8 cellular contexts compared by ENCODE assay signal in the genomic region with DNA sequence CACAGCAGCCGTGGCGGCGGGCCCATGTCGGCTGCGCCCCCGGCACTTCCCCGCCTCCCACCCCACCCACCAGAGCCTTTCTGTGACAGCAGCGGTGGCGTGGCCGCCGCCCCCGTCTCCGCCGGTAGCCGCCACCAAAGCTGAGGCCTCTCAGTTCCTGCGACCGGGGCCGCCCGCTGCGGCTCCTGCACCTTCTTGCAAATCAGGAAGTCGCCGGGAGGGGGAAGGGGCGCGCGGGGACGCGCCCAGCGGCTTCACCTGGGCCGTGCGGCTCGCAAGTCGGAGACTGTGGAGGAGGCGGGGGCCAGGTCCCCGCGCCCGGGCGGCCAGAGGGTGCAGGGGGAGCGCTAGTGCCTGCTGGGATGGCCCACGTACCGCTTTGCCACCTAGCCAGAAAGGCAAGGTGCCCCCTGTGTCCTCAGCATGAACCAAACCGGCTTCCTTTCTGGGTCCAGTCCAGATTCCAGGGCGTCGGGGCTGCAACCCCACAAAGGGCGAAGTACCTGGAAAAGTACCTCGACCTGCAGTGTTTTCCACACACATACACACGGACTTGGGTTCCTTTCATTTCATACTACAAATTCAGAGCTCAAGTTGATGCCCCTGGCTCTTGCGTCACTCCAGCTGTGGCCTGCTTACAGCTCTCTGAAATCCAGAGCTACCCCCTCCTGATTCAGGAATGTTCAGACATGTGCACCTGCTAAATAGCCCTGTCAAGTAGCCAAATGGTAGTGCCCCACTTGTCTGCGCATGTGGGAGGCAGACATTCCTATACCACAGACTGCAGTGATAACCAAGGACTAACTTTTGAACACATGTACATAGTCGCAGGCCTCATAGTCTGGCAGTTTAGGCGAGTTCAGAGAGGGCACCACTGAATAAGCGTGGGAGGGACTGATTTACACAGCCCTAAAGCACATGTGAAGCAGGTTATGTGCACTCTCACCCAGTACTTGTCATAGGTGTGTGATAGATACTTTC. TPM values are rescaled to one million over a fixed set of nuclear protein-coding genes. Genes with fewer than 3 reads are reported as not detected.
DNase-seq lines count a peak whose midpoint lies in the region; ATAC-seq and TF ChIP-seq lines count a peak whose summit lies in the region.

A gene with protein sequence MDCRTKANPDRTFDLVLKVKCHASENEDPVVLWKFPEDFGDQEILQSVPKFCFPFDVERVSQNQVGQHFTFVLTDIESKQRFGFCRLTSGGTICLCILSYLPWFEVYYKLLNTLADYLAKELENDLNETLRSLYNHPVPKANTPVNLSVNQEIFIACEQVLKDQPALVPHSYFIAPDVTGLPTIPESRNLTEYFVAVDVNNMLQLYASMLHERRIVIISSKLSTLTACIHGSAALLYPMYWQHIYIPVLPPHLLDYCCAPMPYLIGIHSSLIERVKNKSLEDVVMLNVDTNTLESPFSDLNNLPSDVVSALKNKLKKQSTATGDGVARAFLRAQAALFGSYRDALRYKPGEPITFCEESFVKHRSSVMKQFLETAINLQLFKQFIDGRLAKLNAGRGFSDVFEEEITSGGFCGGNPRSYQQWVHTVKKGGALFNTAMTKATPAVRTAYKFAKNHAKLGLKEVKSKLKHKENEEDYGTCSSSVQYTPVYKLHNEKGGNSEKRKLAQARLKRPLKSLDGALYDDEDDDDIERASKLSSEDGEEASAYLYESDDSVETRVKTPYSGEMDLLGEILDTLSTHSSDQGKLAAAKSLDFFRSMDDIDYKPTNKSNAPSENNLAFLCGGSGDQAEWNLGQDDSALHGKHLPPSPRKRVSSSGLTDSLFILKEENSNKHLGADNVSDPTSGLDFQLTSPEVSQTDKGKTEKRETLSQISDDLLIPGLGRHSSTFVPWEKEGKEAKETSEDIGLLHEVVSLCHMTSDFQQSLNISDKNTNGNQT (minus strand): TSS at position 199 of the 981 bp plus-strand sequence. CDS start 325 bp downstream, outside the sequence.

- peak within 1 kb of the TSS; percentile 54 for H3K9ac ChIP-seq in HUES6 (ENCODE audit: low read length)

- H3K36me3 ChIP-seq in HUES6 (ENCODE audit: control insufficient read depth, insufficient read depth, low read length) (no peaks in the 10 kb centered on the region), thoracic aorta (no peaks in the 10 kb centered on the region)

- H3K27me3 ChIP-seq in HUES6 (ENCODE audit: control insufficient read depth, insufficient read depth, low read length) (peaks cover 15% of the 10 kb centered on the region), thoracic aorta (replicated peaks; ENCODE audit: insufficient read depth) (no peaks in the 10 kb centered on the region)

- H3K9me3 ChIP-seq in HUES6 (ENCODE audit: control insufficient read depth, insufficient read depth, low read depth, low read length) (no peaks in the 10 kb centered on the region), thoracic aorta (no peaks in the 10 kb centered on the region)

- TF ChIP-seq CTCF in omental fat pad (IDR thresholded peaks at IDR 0.05) (no peak), thoracic aorta (IDR thresholded peaks at IDR 0.05) (peak; percentile 22)

- H3K4me1 ChIP-seq in HUES6 (ENCODE audit: control insufficient read depth, insufficient read depth, low read length) (peaks cover 8% of the 10 kb centered on the region), thoracic aorta (ENCODE audit: control insufficient read depth in 1 of 2, low read depth in 2 of 2) (peaks cover 12 to 34% of the 10 kb centered on the region in 2 donors)

- H3K4me3 ChIP-seq in HUES6 (ENCODE audit: low read depth, low read length) (peak within 1 kb of the TSS; percentile 68), thoracic aorta (peak within 1 kb of the TSS; percentile 86)

- DNase-seq in D341Med (ENCODE audit: low spot score) (peak; percentile 81), SIG-M5 treated with dmso at 0.1 percent for 504 hours (lab: John Stamatoyannopoulos, UW; ENCODE audit: unreplicated experiment) (peak; percentile 85), activated gamma-delta T cell (lab: John Stamatoyannopoulos, UW) (peak; percentile 82), germinal center (ENCODE audit: low spot score) (peak; percentile 71), omental fat pad (ENCODE audit: low spot score) (no peak), thoracic aorta (ENCODE audit: low spot score) (no peak)

- ATAC-seq in GM21423 (IDR thresholded peaks at IDR 0.05; ENCODE audit: unreplicated experiment) (peak; percentile 75), omental fat pad (ENCODE audit: low FRiP score) (peak; percentile 31), thoracic aorta (ENCODE audit: insufficient number of reproducible peaks, low FRiP score, low read depth) (peak; percentile 37)

- no peak within 1 kb of the TSS; the same call in 1 of the 2 replicates for H3K27ac ChIP-seq in HUES6 (ENCODE audit: low read depth, low read length)
- H3K27ac ChIP-seq in thoracic aorta, result peak within 1 kb of the TSS; percentile 87 to 88

RNA-seq across cellular contexts. Expression of the gene that starts here (rescaled TPM):
- total RNA-seq in omental fat pad (10 to 100 TPM in 2 of 4 donors, 1 to 10 TPM in 2; 8.3 to 16.6 (median 11.1) TPM), thoracic aorta (10 to 100 TPM in 1 of 2 donors, 1 to 10 TPM in 1; 9.6 to 17.2 TPM)

Comparison
In these comparisons a context has a peak if more than half of its experiments do, and no peak if none do; other contexts are left out.
1. DNase-seq: peak in D341Med (single experiment), SIG-M5 treated with dmso at 0.1 percent for 504 hours (single experiment), activated gamma-delta T cell (single experiment) and germinal center (single experiment); none in omental fat pad (single experiment) and thoracic aorta (single experiment).
2. Peak in every context shown above with its lines, with median percentiles within 50 percentile points of each other: ATAC-seq.